ENCODE assay signal across 21 cellular contexts in genomic region chr10:104447331-104447730, GRCh38.
"Had no signal": no experiment of that assay in that cellular context is flagged by ENCODE, and none has a peak within 500 bp of the region (broad histone marks: within the 10 kb centered on the region; RNA-seq: fewer than 3 reads in every experiment).

No MANE protein-coding gene starts in this region.

- H3K9me3 Mint-ChIP-seq: activated T-helper 17 cell treated with anti-CD3 and anti-CD28 coated beads, Interleukin-2, amount 50 U/mL, for 72 hours; natural killer cell treated with Interleukin-12 subunit alpha and Interleukin-12 subunit beta and Interleukin-15 and Interleukin-18, amount 100 ng/mL, for 72 hours; type B pancreatic cell had no signal

- H3K4me3 Mint-ChIP-seq: activated T-helper 17 cell treated with anti-CD3 and anti-CD28 coated beads, Interleukin-2, amount 50 U/mL, for 72 hours; natural killer cell treated with Interleukin-12 subunit alpha and Interleukin-12 subunit beta and Interleukin-15 and Interleukin-18, amount 100 ng/mL, for 72 hours; type B pancreatic cell had no signal

- H3K27ac Mint-ChIP-seq: activated T-helper 17 cell treated with anti-CD3 and anti-CD28 coated beads, Interleukin-2, amount 50 U/mL, for 72 hours; natural killer cell treated with Interleukin-12 subunit alpha and Interleukin-12 subunit beta and Interleukin-15 and Interleukin-18, amount 100 ng/mL, for 72 hours; type B pancreatic cell had no signal

- H3K27me3 ChIP-seq: right atrium auricular region had no signal

- H3K4me3 ChIP-seq: right atrium auricular region, skin epidermis had no signal

- ATAC-seq: activated CD4-positive, CD25-positive, alpha-beta regulatory T cell treated with anti-CD3 and anti-CD28 coated beads, Interleukin-2, amount 50 U/mL, for 24 hours; activated T-helper 17 cell treated with anti-CD3 and anti-CD28 coated beads, Interleukin-2, amount 50 U/mL, for 72 hours; esophagus mucosa; left ventricle myocardium superior; natural killer cell treated with Interleukin-12 subunit alpha and Interleukin-12 subunit beta and Interleukin-15 and Interleukin-18, amount 100 ng/mL, for 72 hours had no signal

- H3K4me1 Mint-ChIP-seq: activated T-helper 17 cell treated with anti-CD3 and anti-CD28 coated beads, Interleukin-2, amount 50 U/mL, for 72 hours had no signal

- H3K27ac ChIP-seq: right atrium auricular region, skin epidermis had no signal

- H3K36me3 ChIP-seq: right atrium auricular region had no signal

- H3K9me3 ChIP-seq: right atrium auricular region had no signal

- H3K36me3 Mint-ChIP-seq: natural killer cell treated with Interleukin-12 subunit alpha and Interleukin-12 subunit beta and Interleukin-15 and Interleukin-18, amount 100 ng/mL, for 72 hours; type B pancreatic cell had no signal

- DNase-seq: activated CD4-positive, alpha-beta T cell treated with anti-CD3 and anti-CD28 coated beads, Interleukin-2, amount 50 U/mL, for 4 hours; activated naive CD4-positive, alpha-beta T cell treated with Interleukin-2 at 50 U/mL for 16 hours; aorta; caudate nucleus; foreskin fibroblast; glutamatergic neuron; hypothalamus; left ventricle myocardium superior; mesenchymal stem cell; occipital lobe; stimulated activated CD4-positive, alpha-beta T cell treated with anti-CD3 and anti-CD28 coated beads, Interleukin-4, amount 100 ng/mL, for 24 hours; stimulated activated naive CD4-positive, alpha-beta T cell; substantia nigra had no signal

- FAIRE-seq: colon had no signal
